Comparison of ENCODE assay signal across 8 cellular contexts in the genomic region with DNA sequence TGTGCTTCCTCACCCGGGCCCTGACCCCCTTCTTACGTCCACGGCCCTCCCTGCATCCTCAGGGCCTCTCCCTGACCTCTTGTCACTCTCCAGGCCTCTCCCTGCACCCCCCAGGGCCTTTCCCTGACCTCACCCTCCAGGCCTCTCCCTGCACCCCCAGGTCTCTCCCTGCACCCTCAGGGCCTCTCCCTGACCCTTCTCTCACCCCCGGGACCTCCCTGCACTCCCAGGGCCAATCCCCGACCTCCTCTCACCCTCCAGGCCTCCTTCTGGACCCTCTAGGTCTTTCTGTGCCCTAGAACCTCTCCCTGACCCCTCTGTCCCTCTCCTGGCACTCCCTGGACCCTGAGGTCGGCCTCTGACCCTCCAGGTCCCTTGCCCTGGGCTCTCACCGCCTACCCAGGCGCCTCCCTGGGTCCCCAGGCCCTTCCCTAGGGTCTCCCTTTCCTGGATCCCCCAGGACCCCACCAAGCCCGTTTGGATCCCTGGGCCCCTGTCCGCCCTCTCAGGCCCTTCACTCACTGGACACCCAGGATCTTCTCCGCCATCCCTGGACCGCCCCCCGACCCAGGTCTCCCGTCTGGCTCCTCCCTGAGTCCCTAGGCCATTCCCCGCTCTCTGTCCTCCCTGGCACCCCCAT. TPM values are rescaled to one million over a fixed set of nuclear protein-coding genes. Genes with fewer than 3 reads are reported as not detected.
A peak's percentile ranks its signal among the peaks of the same experiment; 100 is the strongest.
DNase-seq lines count a peak whose midpoint lies in the region; TF ChIP-seq lines count a peak whose summit lies in the region.

No MANE protein-coding gene starts in this region.

- TF ChIP-seq EP300 in stomach (IDR thresholded peaks at IDR 0.05): no peak

- peak overlapping the region; percentile 71 to 97 (median 96) for H3K27ac ChIP-seq in stomach

- no peaks in the 10 kb centered on the region for H3K9me3 Mint-ChIP-seq in activated naive CD4-positive, alpha-beta T cell treated with anti-CD3 and anti-CD28 coated beads for 36 hours
- H3K9me3 Mint-ChIP-seq in activated T-helper 2 cell treated with anti-CD3 and anti-CD28 coated beads, Interferon-gamma antibody, Interleukin-2, Interleukin-4, amounts not matched to agents 10 μg/mL and 5 μg/mL and 100 μg/mL, durations not matched to agents 14 hours and 24 hours and 36 hours: no peaks in the 10 kb centered on the region
- no peaks in the 10 kb centered on the region for H3K9me3 Mint-ChIP-seq in immature natural killer cell

- H3K36me3 ChIP-seq in stomach: peaks cover 12 to 35% (median 25%) of the 10 kb centered on the region in 4 donors

- H3K9me3 ChIP-seq in stomach: no peaks in the 10 kb centered on the region

- TF ChIP-seq POLR2A in stomach (IDR thresholded peaks at IDR 0.05): no peak

- H3K27me3 Mint-ChIP-seq in activated naive CD4-positive, alpha-beta T cell treated with anti-CD3 and anti-CD28 coated beads for 36 hours (ENCODE audit: low read depth): no peaks in the 10 kb centered on the region
- H3K27me3 Mint-ChIP-seq in activated T-helper 2 cell treated with anti-CD3 and anti-CD28 coated beads, Interferon-gamma antibody, Interleukin-2, Interleukin-4, amounts not matched to agents 10 μg/mL and 5 μg/mL and 100 μg/mL, durations not matched to agents 14 hours and 24 hours and 36 hours (ENCODE audit: low read depth): peaks cover 2% of the 10 kb centered on the region
- peaks cover 20 to 29% (median 22%) of the 10 kb centered on the region in 3 donors for H3K27me3 Mint-ChIP-seq in immature natural killer cell (ENCODE audit: low read depth in 3 of 3)

- H3K27me3 ChIP-seq in stomach: no peaks in the 10 kb centered on the region

- peak overlapping the region; percentile 79 for H3K27ac Mint-ChIP-seq in activated naive CD4-positive, alpha-beta T cell treated with anti-CD3 and anti-CD28 coated beads for 36 hours
- peak overlapping the region; percentile 92 for H3K27ac Mint-ChIP-seq in activated T-helper 2 cell treated with anti-CD3 and anti-CD28 coated beads, Interferon-gamma antibody, Interleukin-2, Interleukin-4, amounts not matched to agents 10 μg/mL and 5 μg/mL and 100 μg/mL, durations not matched to agents 14 hours and 24 hours and 36 hours
- H3K27ac Mint-ChIP-seq in immature natural killer cell: peak overlapping the region; percentile 78 to 100 (median 94)

- peak overlapping the region; percentile 90 for H3K4me3 Mint-ChIP-seq in activated naive CD4-positive, alpha-beta T cell treated with anti-CD3 and anti-CD28 coated beads for 36 hours
- peak overlapping the region; percentile 89 for H3K4me3 Mint-ChIP-seq in activated T-helper 2 cell treated with anti-CD3 and anti-CD28 coated beads, Interferon-gamma antibody, Interleukin-2, Interleukin-4, amounts not matched to agents 10 μg/mL and 5 μg/mL and 100 μg/mL, durations not matched to agents 14 hours and 24 hours and 36 hours (ENCODE audit: low read depth)
- H3K4me3 Mint-ChIP-seq in immature natural killer cell: peak overlapping the region; percentile 82 to 99 (median 88)

- H3K4me3 ChIP-seq in stomach: peak overlapping the region; percentile 65 to 89 (median 78)

- CTCF ChIA-PET in activated naive CD4-positive, alpha-beta T cell treated with anti-CD3 and anti-CD28 coated beads for 36 hours (lab: Charles Lee): interaction anchor here (1.4 kb wide), 1 partner anchor 44 kb away, joined by 5 read pairs; the partner anchor contains the start of gene TMEM238

- intact Hi-C loops in activated naive CD4-positive, alpha-beta T cell treated with anti-CD3 and anti-CD28 coated beads for 36 hours (cut with micrococcal nuclease): no loop called here
- intact Hi-C loops in activated T-helper 2 cell treated with anti-CD3 and anti-CD28 coated beads, Interferon-gamma antibody, Interleukin-2, Interleukin-4, amounts not matched to agents 10 μg/mL and 5 μg/mL and 100 μg/mL, durations not matched to agents 14 hours and 24 hours and 36 hours (cut with micrococcal nuclease): no loop called here
- intact Hi-C loops in stomach (cut with DNase I; ENCODE audit: low total_unique reads): no loop called here

- peaks cover 12% of the 10 kb centered on the region for H3K36me3 Mint-ChIP-seq in activated naive CD4-positive, alpha-beta T cell treated with anti-CD3 and anti-CD28 coated beads for 36 hours (ENCODE audit: low read depth)
- peaks cover 17% of the 10 kb centered on the region for H3K36me3 Mint-ChIP-seq in activated T-helper 2 cell treated with anti-CD3 and anti-CD28 coated beads, Interferon-gamma antibody, Interleukin-2, Interleukin-4, amounts not matched to agents 10 μg/mL and 5 μg/mL and 100 μg/mL, durations not matched to agents 14 hours and 24 hours and 36 hours (ENCODE audit: low read depth)
- H3K36me3 Mint-ChIP-seq in immature natural killer cell: no peaks in the 10 kb centered on the region

- WGBS in stomach, 5 donors: 2 to 6% (median 5%) methylated on average over 15 of the region's 15 CpGs

- H3K4me1 ChIP-seq in stomach: peaks cover 17 to 36% (median 33%) of the 10 kb centered on the region in 4 donors

- H3K4me1 Mint-ChIP-seq in activated naive CD4-positive, alpha-beta T cell treated with anti-CD3 and anti-CD28 coated beads for 36 hours (ENCODE audit: low read depth): peaks cover 12% of the 10 kb centered on the region
- peaks cover 14% of the 10 kb centered on the region for H3K4me1 Mint-ChIP-seq in activated T-helper 2 cell treated with anti-CD3 and anti-CD28 coated beads, Interferon-gamma antibody, Interleukin-2, Interleukin-4, amounts not matched to agents 10 μg/mL and 5 μg/mL and 100 μg/mL, durations not matched to agents 14 hours and 24 hours and 36 hours (ENCODE audit: low read depth)
- H3K4me1 Mint-ChIP-seq in immature natural killer cell: peaks cover 27 to 34% of the 10 kb centered on the region in 2 donors

- no peak for TF ChIP-seq CTCF in stomach (IDR thresholded peaks at IDR 0.05)

- DNase-seq in activated naive CD4-positive, alpha-beta T cell treated with anti-CD3 and anti-CD28 coated beads for 36 hours: peak; percentile 63
- DNase-seq in activated naive CD4-positive, alpha-beta T cell treated with Interleukin-2 at 50 U/mL for 16 hours: no peak
- peak; percentile 26 for DNase-seq in activated T-helper 2 cell treated with anti-CD3 and anti-CD28 coated beads, Interferon-gamma antibody, Interleukin-2, Interleukin-4, amounts not matched to agents 10 μg/mL and 5 μg/mL and 100 μg/mL, durations not matched to agents 14 hours and 24 hours and 36 hours (ENCODE audit: low spot score)
- DNase-seq in immature natural killer cell: no peak
- DNase-seq in stomach: no peak
- DNase-seq in NCI-H2227 treated with DMSO at 0.1 percent for 48 hours (lab: John Stamatoyannopoulos, UW): no peak
- DNase-seq in globus pallidus (ENCODE audit: low spot score): no peak
- DNase-seq in medulla oblongata (ENCODE audit: extremely low spot score): no peak

RNA-seq across cellular contexts. Expression of gene KMT5C, which starts 0.6 kb away (rescaled TPM):
- total RNA-seq in activated naive CD4-positive, alpha-beta T cell treated with anti-CD3 and anti-CD28 coated beads for 36 hours: 10 to 100 TPM; 45.9 to 47.1 TPM
- 34.3 and 35.3 TPM in 2 replicates for total RNA-seq in activated T-helper 2 cell treated with anti-CD3 and anti-CD28 coated beads, Interferon-gamma antibody, Interleukin-2, Interleukin-4, amounts not matched to agents 10 μg/mL and 5 μg/mL and 100 μg/mL, durations not matched to agents 14 hours and 24 hours and 36 hours
- polyA plus RNA-seq in immature natural killer cell: 1 to 10 TPM in 2 of 3 donors, under 1 TPM in 1; 0.79 to 2.2 (median 2.1) TPM
- total RNA-seq in stomach: 100 to 1,000 TPM in 2 of 5 donors, 10 to 100 TPM in 2, 1 to 10 TPM in 1; 4.1 to 122 (median 27.7) TPM
- 1 to 10 TPM; 2.7 to 7.4 (median 5.5) TPM for polyA plus RNA-seq in stomach

RNA-seq across cellular contexts. Expression of gene COX6B2, which starts 14.3 kb away (rescaled TPM):
- total RNA-seq in activated naive CD4-positive, alpha-beta T cell treated with anti-CD3 and anti-CD28 coated beads for 36 hours: under 1 TPM; 0.57 to 0.64 TPM
- 1.8 TPM in 1 of 2 replicates, not detected in the other for total RNA-seq in activated T-helper 2 cell treated with anti-CD3 and anti-CD28 coated beads, Interferon-gamma antibody, Interleukin-2, Interleukin-4, amounts not matched to agents 10 μg/mL and 5 μg/mL and 100 μg/mL, durations not matched to agents 14 hours and 24 hours and 36 hours
- polyA plus RNA-seq in immature natural killer cell (under 1 TPM in 1 of 3 donors, not detected in 2; 0.16 TPM), stomach (under 1 TPM in 2 of 3 donors, not detected in 1; 0.19 to 0.93 TPM)
- total RNA-seq in stomach: 10 to 100 TPM in 1 of 5 donors, not detected in 4; 18.2 TPM

RNA-seq across cellular contexts. Expression of gene TMEM150B, which starts 15.1 kb away (rescaled TPM):
- not detected for total RNA-seq in activated naive CD4-positive, alpha-beta T cell treated with anti-CD3 and anti-CD28 coated beads for 36 hours
- total RNA-seq in activated T-helper 2 cell treated with anti-CD3 and anti-CD28 coated beads, Interferon-gamma antibody, Interleukin-2, Interleukin-4, amounts not matched to agents 10 μg/mL and 5 μg/mL and 100 μg/mL, durations not matched to agents 14 hours and 24 hours and 36 hours: 0.41 and 0.46 TPM in 2 replicates
- not detected for polyA plus RNA-seq in immature natural killer cell
- total RNA-seq in stomach: 10 to 100 TPM in 1 of 5 donors, 1 to 10 TPM in 2, not detected in 2; 1.3 to 15.8 (median 3.3) TPM
- polyA plus RNA-seq in stomach: under 1 TPM; 0.18 to 0.92 (median 0.87) TPM

RNA-seq across cellular contexts. Expression of gene GARIN5B, which starts 22.8 kb away (rescaled TPM):
- total RNA-seq in activated naive CD4-positive, alpha-beta T cell treated with anti-CD3 and anti-CD28 coated beads for 36 hours: not detected
- not detected in 2 replicates for total RNA-seq in activated T-helper 2 cell treated with anti-CD3 and anti-CD28 coated beads, Interferon-gamma antibody, Interleukin-2, Interleukin-4, amounts not matched to agents 10 μg/mL and 5 μg/mL and 100 μg/mL, durations not matched to agents 14 hours and 24 hours and 36 hours
- polyA plus RNA-seq in immature natural killer cell: not detected
- total RNA-seq in stomach: not detected
- not detected for polyA plus RNA-seq in stomach

RNA-seq across cellular contexts. Expression of gene IL11, which starts 30.0 kb away (rescaled TPM):
- total RNA-seq in activated naive CD4-positive, alpha-beta T cell treated with anti-CD3 and anti-CD28 coated beads for 36 hours: not detected
- total RNA-seq in activated T-helper 2 cell treated with anti-CD3 and anti-CD28 coated beads, Interferon-gamma antibody, Interleukin-2, Interleukin-4, amounts not matched to agents 10 μg/mL and 5 μg/mL and 100 μg/mL, durations not matched to agents 14 hours and 24 hours and 36 hours: 0.25 and 0.32 TPM in 2 replicates
- polyA plus RNA-seq in immature natural killer cell (not detected), stomach (10 to 100 TPM in 1 of 3 donors, 1 to 10 TPM in 2; 1.0 to 17.4 (median 1.4) TPM)
- total RNA-seq in stomach: 1 to 10 TPM in 2 of 5 donors, not detected in 3; 1.3 TPM

Comparison
In these comparisons a context has a peak if more than half of its experiments do, and no peak if none do; other contexts are left out.
1. DNase-seq: peak in activated naive CD4-positive, alpha-beta T cell treated with anti-CD3 and anti-CD28 coated beads for 36 hours (single experiment) and activated T-helper 2 cell treated with anti-CD3 and anti-CD28 coated beads, Interferon-gamma antibody, Interleukin-2, Interleukin-4, amounts not matched to agents 10 μg/mL and 5 μg/mL and 100 μg/mL, durations not matched to agents 14 hours and 24 hours and 36 hours (single experiment); none in activated naive CD4-positive, alpha-beta T cell treated with Interleukin-2 at 50 U/mL for 16 hours (single experiment), immature natural killer cell (0 of 3), stomach (single experiment), NCI-H2227 treated with DMSO at 0.1 percent for 48 hours (single experiment), globus pallidus (single experiment) and medulla oblongata (single experiment).
2. Peak in every context shown above with its lines, with median percentiles within 50 percentile points of each other: H3K27ac Mint-ChIP-seq and H3K4me3 Mint-ChIP-seq.